Comparison of ENCODE assay signal across 1 cellular context in genomic region chr19:55385236-55385748, GRCh38.
A peak's percentile ranks its signal among the peaks of the same experiment; 100 is the strongest.
TF ChIP-seq lines count a peak whose summit lies in the region.

No MANE protein-coding gene starts in this region.

TF ChIP-seq in GM12878, 131 proteins besides CTCF, POLR2A, EP300 and RAD21:
- TF ChIP-seq SMAD1 (IDR thresholded peaks at IDR 0.05; ENCODE audit: low read depth, partially characterized antibody) (no peak), STAT3 (IDR thresholded peaks at IDR 0.05; ENCODE audit: low read depth, low read length) (0 out of 2 replicates have a peak, but pooled peaks have one; percentile 58), MEF2B (IDR thresholded peaks at IDR 0.05; ENCODE audit: partially characterized antibody, poor library complexity, severe bottlenecking) (peak; percentile 42), ZNF592 (IDR thresholded peaks at IDR 0.05) (no peak), KLF5 (IDR thresholded peaks at IDR 0.05; ENCODE audit: partially characterized antibody) (no peak), FOXK2 (IDR thresholded peaks at IDR 0.05) (no peak), SMC3 (IDR thresholded peaks at IDR 0.05; ENCODE audit: borderline replicate concordance, low read length) (no peak), SRF (IDR thresholded peaks at IDR 0.05; ENCODE audit: low read depth in 2 of 2, low read length in 2 of 2) (0 out of 4 replicates have a peak, but pooled peaks of 1 of the 2 experiments have one; percentile 10), EGR1 (IDR thresholded peaks at IDR 0.05; ENCODE audit: borderline replicate concordance in 1 of 2, low read depth in 2 of 2, low read length in 2 of 2) (no peak), ETV6 (conservative IDR thresholded peaks at IDR 0.05 in 1 of 2, IDR thresholded peaks at IDR 0.05 in 1 of 2; ENCODE audit: borderline replicate concordance in 1 of 2, low read depth in 1 of 2) (0 out of 4 replicates have a peak, but pooled peaks of 1 of the 2 experiments have one; percentile 0), ZSCAN29 (IDR thresholded peaks at IDR 0.05) (peak; percentile 92), SP1 (IDR thresholded peaks at IDR 0.05; ENCODE audit: low read depth, low read length) (no peak), MXI1 (IDR thresholded peaks at IDR 0.05; ENCODE audit: low read depth, low read length) (peak; percentile 21), CHD4 (IDR thresholded peaks at IDR 0.05) (no peak), MYB (IDR thresholded peaks at IDR 0.05; ENCODE audit: borderline replicate concordance, low read depth, low read length) (no peak), KDM1A (IDR thresholded peaks at IDR 0.05; ENCODE audit: borderline replicate concordance) (no peak)
TF ChIP-seq in GM12878: peak in this region for 6.
